Comparison of ENCODE assay signal across 9 cellular contexts in genomic region chr2:216205486-216205885, GRCh38.
A peak's percentile ranks its signal among the peaks of the same experiment; 100 is the strongest.
DNase-seq lines count a peak whose midpoint lies in the region; ATAC-seq, FAIRE-seq and TF ChIP-seq lines count a peak whose summit lies in the region.
"Had no signal": no experiment of that assay in that cellular context is flagged by ENCODE, and none has a peak within 500 bp of the region (broad histone marks: within the 10 kb centered on the region; RNA-seq: fewer than 3 reads in every experiment).

No MANE protein-coding gene starts in this region.

- DNase-seq in GM12878 (ENCODE audit: low read depth, low spot score) = no peak
- no peak for DNase-seq in middle frontal gyrus (ENCODE audit: extremely low spot score, low spot score)
- no peak for DNase-seq in stimulated activated CD4-positive, alpha-beta T cell treated with anti-CD3 and anti-CD28 coated beads, Interleukin-1b, Interleukin-23, amount 100 ng/mL, for 48 hours
- DNase-seq: NCI-H1105 had no signal

- RAD21 ChIA-PET in GM12878 (lab: Charles Lee; ENCODE audit: unreplicated experiment) = interaction anchor here (0.6 to 1.4 kb wide), 3 partner anchors 10 to 286 kb away, joined by 3 to 4 read pairs (median 3); no protein-coding TSS in a partner anchor

- H3K4me2 ChIP-seq in GM12878 (ENCODE audit: control insufficient read depth, insufficient read depth) = no peak overlapping the region

- FAIRE-seq in GM12878 (lab: Jason Lieb, UNC) = no peak

- no peak for TF ChIP-seq POLR2A in GM12878 (IDR thresholded peaks at IDR 0.05; ENCODE audit: low read depth, low read length)

- no peak overlapping the region for H2AFZ ChIP-seq in GM12878 (ENCODE audit: control insufficient read depth, low read depth, low read length)

- no peak for TF ChIP-seq CTCF in GM12878 (IDR thresholded peaks at IDR 0.05 in 2 of 3, conservative IDR thresholded peaks at IDR 0.05 in 1 of 3; ENCODE audit: control insufficient read depth in 2 of 3, extremely low read depth in 1 of 3, insufficient read depth in 1 of 3, low read depth in 3 of 3, low read length in 3 of 3)

- SMC1A ChIA-PET in GM12878 (lab: Charles Lee; ENCODE audit: uncharacterized antibody, unreplicated experiment) = interaction anchor here (1.0 to 5.5 kb wide), 7 partner anchors 10 to 205 kb away, joined by 3 to 29 read pairs (median 4); no protein-coding TSS in a partner anchor

- no peak overlapping the region for H3K4me3 ChIP-seq in GM12878

- no peak for TF ChIP-seq RAD21 in GM12878 (IDR thresholded peaks at IDR 0.05; ENCODE audit: insufficient read depth, low read depth, low read length)

- BruUV-seq in GM12878 (replicated peaks; lab: Mats Ljungman, UMichigan) = no TSS peak

- no peak for TF ChIP-seq EP300 in GM12878 (IDR thresholded peaks at IDR 0.05; ENCODE audit: borderline replicate concordance in 1 of 2, control insufficient read depth in 1 of 2, low read depth in 2 of 2, low read length in 2 of 2)

- POLR2A ChIA-PET in GM12878 (lab: Charles Lee) = interaction anchor here (1.0 to 2.2 kb wide), 2 partner anchors 11 to 12 kb away, joined by 4 to 8 read pairs; no protein-coding TSS in a partner anchor

- no peak overlapping the region for H3K9ac ChIP-seq in GM12878 (ENCODE audit: control insufficient read depth, insufficient read depth, low read length)

- H3K27me3 ChIP-seq in GM12878 (replicated peaks in 1 of 2; ENCODE audit: control insufficient read depth in 2 of 2, insufficient read depth in 2 of 2, low read length in 1 of 2) = no peaks in the 10 kb centered on the region

- no peaks in the 10 kb centered on the region; the same call in 1 of the 2 replicates for H3K79me2 ChIP-seq in GM12878 (ENCODE audit: control insufficient read depth, insufficient read depth, low read length)

- H3K4me1 ChIP-seq in GM12878 (ENCODE audit: control insufficient read depth, insufficient read depth, low read length) = peaks cover 29% of the 10 kb centered on the region

- intact Hi-C loops in GM12878 (cut with micrococcal nuclease; ENCODE audit: unreplicated experiment) = loop anchor here (10.0 kb wide), 2 partner anchors 171 to 209 kb away; partner anchors contain the start of gene SMARCAL1

- no peaks in the 10 kb centered on the region for H3K9me3 ChIP-seq in GM12878 (replicated peaks; ENCODE audit: control insufficient read depth, insufficient read depth, low read length)

- peak overlapping the region; percentile 49 for H3K27ac ChIP-seq in GM12878 (ENCODE audit: control insufficient read depth, insufficient read depth)

- peaks cover 27 to 64% of the 10 kb centered on the region in 2 experiments for H3K36me3 ChIP-seq in GM12878 (ENCODE audit: control insufficient read depth in 2 of 2, insufficient read depth in 2 of 2, low read length in 1 of 2)

- ATAC-seq in GM18502 (IDR thresholded peaks at IDR 0.05; ENCODE audit: poor library complexity, unreplicated experiment) (peak; percentile 3), GM21381 (IDR thresholded peaks at IDR 0.05; ENCODE audit: unreplicated experiment) (peak; percentile 14), HG03460 (IDR thresholded peaks at IDR 0.05; ENCODE audit: unreplicated experiment) (peak; percentile 7), GM12878 (peak; percentile 25), HG03139 (IDR thresholded peaks at IDR 0.05; ENCODE audit: unreplicated experiment) (no peak)
- ATAC-seq: SK-N-SH treated with all-trans-retinoic acid at 6 μM for 48 hours had no signal

- WGBS in GM12878 (ENCODE audit: insufficient coverage, insufficient replicate concordance, low lambda C conversion rate, missing lambda C conversion rate) = 94% methylated on average over 1 of the region's 1 CpG

- in situ Hi-C loops in GM12878 (cut with MboI) = no loop called here

- CTCF ChIA-PET in GM12878 (lab: Yijun Ruan, JAX) = interaction anchor here (0.6 to 3.6 kb wide), 5 partner anchors 10 to 91 kb away, joined by 3 to 15 read pairs (median 8); no protein-coding TSS in a partner anchor

- no peaks in the 10 kb centered on the region for H4K20me1 ChIP-seq in GM12878 (ENCODE audit: control insufficient read depth, insufficient read depth)

TF ChIP-seq in GM12878, 131 proteins besides CTCF, POLR2A, EP300 and RAD21:
- TF ChIP-seq SPI1 (IDR thresholded peaks at IDR 0.05; ENCODE audit: borderline replicate concordance, insufficient read depth, low read depth, low read length) (peak; percentile 76; the same call in 1 of the 2 replicates), MXI1 (IDR thresholded peaks at IDR 0.05; ENCODE audit: low read depth, low read length) (no peak), HDGF (IDR thresholded peaks at IDR 0.05) (no peak), ZNF687 (IDR thresholded peaks at IDR 0.05) (0 out of 2 replicates have a peak, but pooled peaks have one; percentile 8), REST (IDR thresholded peaks at IDR 0.05; ENCODE audit: low read depth, low read length) (no peak), RUNX3 (IDR thresholded peaks at IDR 0.05; ENCODE audit: low read length) (peak; percentile 18; the same call in 1 of the 2 replicates), HSF1 (IDR thresholded peaks at IDR 0.05; ENCODE audit: low read depth, low read length) (no peak), NR2F1 (conservative IDR thresholded peaks at IDR 0.05) (no peak), RCOR1 (conservative IDR thresholded peaks at IDR 0.05; ENCODE audit: low read depth, low read length) (no peak)
